8 cellular contexts compared by ENCODE assay signal in genomic region chr14:39988939-39989338, GRCh38.
A peak's percentile ranks its signal among the peaks of the same experiment; 100 is the strongest.
DNase-seq lines count a peak whose midpoint lies in the region; TF ChIP-seq lines count a peak whose summit lies in the region.

No MANE protein-coding gene starts in this region.

- DNase-seq in GM10266 (ENCODE audit: extremely low spot score) (no peak), NCI-H1105 (lab: John Stamatoyannopoulos, UW) (peak; percentile 59), SHP77 (lab: John Stamatoyannopoulos, UW) (peak; percentile 44 to 53), inferior parietal cortex (ENCODE audit: extremely low spot score) (peak; percentile 49), EL (no peak), dermis blood vessel endothelial cell (no peak), activated gamma-delta T cell (lab: John Stamatoyannopoulos, UW) (no peak)
- DNase-seq in activated T-cell treated with anti-CD3 and anti-CD28 coated beads, Interleukin-2, amount 50 U/mL, for 48 hours, result no peak

- peak; percentile 48 for TF ChIP-seq CTCF in GM10266 (IDR thresholded peaks at IDR 0.05; ENCODE audit: control insufficient read depth, insufficient read depth, low read depth, missing control alignments)

Comparison
In these comparisons a context has a peak if more than half of its experiments do, and no peak if none do; other contexts are left out.
1. DNase-seq: peak in NCI-H1105 (single experiment), SHP77 (2 of 2) and inferior parietal cortex (single experiment); none in GM10266 (single experiment), EL (single experiment), dermis blood vessel endothelial cell (single experiment), activated gamma-delta T cell (single experiment) and activated T-cell treated with anti-CD3 and anti-CD28 coated beads, Interleukin-2, amount 50 U/mL, for 48 hours (0 of 2).